Comparison of ENCODE assay signal across 8 cellular contexts in the genomic region with DNA sequence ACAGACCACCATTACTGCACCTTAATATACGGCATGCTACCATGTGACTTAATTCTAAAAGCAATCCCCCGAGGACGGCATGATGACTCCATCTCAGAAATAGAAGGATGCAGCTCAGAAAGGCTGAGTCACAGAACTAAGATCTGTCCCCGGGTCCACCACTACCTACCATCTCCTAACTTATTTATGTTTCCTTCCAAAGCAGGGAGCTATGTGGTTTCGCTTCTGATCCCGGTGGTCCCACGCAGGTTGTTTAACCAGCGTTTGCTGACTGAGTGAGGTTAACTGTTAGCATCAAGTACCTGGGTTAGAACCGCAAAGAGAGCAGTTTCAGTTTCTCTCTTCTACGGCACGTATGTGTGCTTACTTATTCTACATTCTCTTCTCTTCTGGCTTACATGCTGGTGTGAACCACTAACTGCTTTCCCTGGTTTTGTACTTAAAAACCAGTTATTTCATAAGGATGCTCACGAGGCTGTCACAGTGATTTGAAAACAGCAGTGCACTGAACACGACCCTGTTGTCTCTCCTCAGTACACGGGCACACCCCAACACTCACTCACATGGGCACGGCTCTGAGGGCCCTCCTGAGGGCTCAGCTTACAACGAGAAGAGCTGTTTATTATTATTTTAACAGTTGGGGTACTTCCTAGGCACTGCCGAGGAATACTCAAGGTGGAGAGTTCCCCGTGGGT.
A peak's percentile ranks its signal among the peaks of the same experiment; 100 is the strongest.
DNase-seq lines count a peak whose midpoint lies in the region; ATAC-seq and TF ChIP-seq lines count a peak whose summit lies in the region.

No MANE protein-coding gene starts in this region.

- H3K9me3 Mint-ChIP-seq in activated CD4-positive, alpha-beta T cell treated with anti-CD3 and anti-CD28 coated beads for 36 hours (ENCODE audit: low read depth): no peaks in the 10 kb centered on the region
- H3K9me3 Mint-ChIP-seq in glutamatergic neuron (ENCODE audit: unreplicated experiment): peaks cover 13% of the 10 kb centered on the region
- H3K9me3 Mint-ChIP-seq in type B pancreatic cell: no peaks in the 10 kb centered on the region

- ATAC-seq in HG03097 (IDR thresholded peaks at IDR 0.05; ENCODE audit: low FRiP score, unreplicated experiment): peak; percentile 48
- ATAC-seq in activated CD4-positive, alpha-beta T cell treated with anti-CD3 and anti-CD28 coated beads for 36 hours: peak; percentile 59

- CTCF ChIA-PET in activated CD4-positive, alpha-beta T cell treated with anti-CD3 and anti-CD28 coated beads for 36 hours (lab: Charles Lee): interaction anchor here (0.6 to 3.4 kb wide), 17 partner anchors 10 to 102 kb away, joined by 3 to 29 read pairs (median 5); no protein-coding TSS in a partner anchor

- peak overlapping the region; percentile 65 for H3K4me3 Mint-ChIP-seq in activated CD4-positive, alpha-beta T cell treated with anti-CD3 and anti-CD28 coated beads for 36 hours
- H3K4me3 Mint-ChIP-seq in glutamatergic neuron (ENCODE audit: unreplicated experiment) (peak overlapping the region; percentile 35), type B pancreatic cell (no peak overlapping the region)

- intact Hi-C loops in activated CD4-positive, alpha-beta T cell treated with anti-CD3 and anti-CD28 coated beads for 36 hours (cut with DNase I, micrococcal nuclease): loop anchor here (1.0 to 5.0 kb wide), 3 partner anchors 16 to 46 kb away; no protein-coding TSS in a partner anchor

- H3K36me3 Mint-ChIP-seq in activated CD4-positive, alpha-beta T cell treated with anti-CD3 and anti-CD28 coated beads for 36 hours (ENCODE audit: low read depth): peaks cover 15% of the 10 kb centered on the region
- H3K36me3 Mint-ChIP-seq in glutamatergic neuron (ENCODE audit: unreplicated experiment) (no peaks in the 10 kb centered on the region), type B pancreatic cell (no peaks in the 10 kb centered on the region)

- TF ChIP-seq CTCF in glutamatergic neuron (IDR thresholded peaks at IDR 0.05; ENCODE audit: partially characterized antibody, unreplicated experiment): no peak
- no peak for TF ChIP-seq CTCF in type B pancreatic cell (conservative IDR thresholded peaks at IDR 0.05)

- H3K27me3 Mint-ChIP-seq in activated CD4-positive, alpha-beta T cell treated with anti-CD3 and anti-CD28 coated beads for 36 hours: no peaks in the 10 kb centered on the region
- peaks cover 14% of the 10 kb centered on the region for H3K27me3 Mint-ChIP-seq in glutamatergic neuron (ENCODE audit: unreplicated experiment)
- no peaks in the 10 kb centered on the region for H3K27me3 Mint-ChIP-seq in type B pancreatic cell

- peak overlapping the region; percentile 92 for H3K27ac Mint-ChIP-seq in activated CD4-positive, alpha-beta T cell treated with anti-CD3 and anti-CD28 coated beads for 36 hours
- H3K27ac Mint-ChIP-seq in glutamatergic neuron (ENCODE audit: unreplicated experiment) (peak overlapping the region; percentile 84), type B pancreatic cell (peak overlapping the region; percentile 50)

- H3K4me1 Mint-ChIP-seq in activated CD4-positive, alpha-beta T cell treated with anti-CD3 and anti-CD28 coated beads for 36 hours: peaks cover 95% of the 10 kb centered on the region
- H3K4me1 Mint-ChIP-seq in glutamatergic neuron (ENCODE audit: low read depth, unreplicated experiment): peaks cover 62% of the 10 kb centered on the region
- peaks cover 72% of the 10 kb centered on the region for H3K4me1 Mint-ChIP-seq in type B pancreatic cell (ENCODE audit: unreplicated experiment)

- peak; percentile 17 for DNase-seq in DMS53 (lab: John Stamatoyannopoulos, UW)
- DNase-seq in DMS53 treated with DMSO at 0.1 percent for 48 hours (lab: John Stamatoyannopoulos, UW; ENCODE audit: unreplicated experiment): no peak
- peak; percentile 81 for DNase-seq in activated CD4-positive, alpha-beta T cell treated with anti-CD3 and anti-CD28 coated beads for 36 hours
- no peak for DNase-seq in glutamatergic neuron
- DNase-seq in type B pancreatic cell (ENCODE audit: extremely low spot score, unreplicated experiment): no peak
- no peak for DNase-seq in COLO829 (ENCODE audit: low spot score)
- no peak for DNase-seq in EL

- POLR2A ChIA-PET in activated CD4-positive, alpha-beta T cell treated with anti-CD3 and anti-CD28 coated beads for 36 hours (lab: Charles Lee): interaction anchor here (0.6 to 3.1 kb wide), 13 partner anchors 9 to 66 kb away, joined by 3 to 18 read pairs (median 6); a partner anchor contains a TSS

Comparison
In these comparisons a context has a peak if more than half of its experiments do, and no peak if none do; other contexts are left out.
1. DNase-seq: peak in DMS53 (single experiment) and activated CD4-positive, alpha-beta T cell treated with anti-CD3 and anti-CD28 coated beads for 36 hours (single experiment); none in DMS53 treated with DMSO at 0.1 percent for 48 hours (single experiment), glutamatergic neuron (single experiment), type B pancreatic cell (single experiment), COLO829 (single experiment) and EL (single experiment).
2. Peak in every context shown above with its lines, with median percentiles within 50 percentile points of each other: H3K27ac Mint-ChIP-seq.